31 cellular contexts compared by ENCODE assay signal in genomic region chr17:27840688-27841087, GRCh38. TPM values are rescaled to one million over a fixed set of nuclear protein-coding genes. Genes with fewer than 3 reads are reported as not detected.
"Had no signal": no experiment of that assay in that cellular context is flagged by ENCODE, and none has a peak within 500 bp of the region (broad histone marks: within the 10 kb centered on the region; RNA-seq: fewer than 3 reads in every experiment).

No MANE protein-coding gene starts in this region.

- H3K27ac Mint-ChIP-seq: activated CD4-positive, alpha-beta T cell treated with anti-CD3 and anti-CD28 coated beads, Interleukin-2, amount 10 ng/mL, durations not matched to agents 24 days and 14 days; activated CD8-positive, alpha-beta T cell treated with anti-CD3 and anti-CD28 coated beads, Interleukin-2, amount 10 ng/mL, durations not matched to agents 7 days and 5 days; activated naive CD4-positive, alpha-beta T cell treated with anti-CD3 and anti-CD28 coated beads for 36 hours; activated naive CD4-positive, alpha-beta T cell treated with anti-CD3 and anti-CD28 coated beads, Interleukin-2, amount 50 U/mL, for 72 hours; activated T-helper 1 cell treated with anti-CD3 and anti-CD28 coated beads, Interleukin-12 subunit alpha, Interleukin-12 subunit beta, Interleukin-2, Interleukin-4 antibody, amounts not matched to agents 30 ng/mL and 10 ng/mL and 1 ng/mL, durations not matched to agents 14 hours and 24 hours and 36 hours had no signal

- H3K27ac ChIP-seq: adrenal gland, body of pancreas, PC-9, RWPE1, WERI-Rb-1 had no signal

- H3K9me3 ChIP-seq: adrenal gland, body of pancreas had no signal

- H3K4me3 Mint-ChIP-seq: activated CD4-positive, alpha-beta T cell treated with anti-CD3 and anti-CD28 coated beads, Interleukin-2, amount 10 ng/mL, durations not matched to agents 24 days and 14 days; activated CD8-positive, alpha-beta T cell treated with anti-CD3 and anti-CD28 coated beads, Interleukin-2, amount 10 ng/mL, durations not matched to agents 7 days and 5 days; activated naive CD4-positive, alpha-beta T cell treated with anti-CD3 and anti-CD28 coated beads for 36 hours; activated T-cell treated with anti-CD3 and anti-CD28 coated beads, Interleukin-2, amount 50 U/mL, for 4 hours; activated T-helper 1 cell treated with anti-CD3 and anti-CD28 coated beads, Interleukin-12 subunit alpha, Interleukin-12 subunit beta, Interleukin-2, Interleukin-4 antibody, amounts not matched to agents 30 ng/mL and 10 ng/mL and 1 ng/mL, durations not matched to agents 14 hours and 24 hours and 36 hours had no signal

- H3K4me3 ChIP-seq: adrenal gland, body of pancreas, PC-9 had no signal

- DNase-seq: activated CD4-positive, alpha-beta T cell treated with anti-CD3 and anti-CD28 coated beads, Interleukin-2, amount 10 ng/mL, durations not matched to agents 24 days and 14 days; activated CD4-positive, alpha-beta T cell treated with anti-CD3 and anti-CD28 coated beads, Interleukin-2, amount 50 U/mL, for 48 hours; activated CD8-positive, alpha-beta memory T cell treated with anti-CD3 and anti-CD28 coated beads, Interleukin-2, amount 50 U/mL, for 4 hours; activated CD8-positive, alpha-beta T cell treated with anti-CD3 and anti-CD28 coated beads, Interleukin-2, amount 10 ng/mL, durations not matched to agents 7 days and 5 days; activated gamma-delta T cell treated with Interleukin-2 at 50 U/mL for 16 hours; activated naive CD4-positive, alpha-beta T cell treated with anti-CD3 and anti-CD28 coated beads for 36 hours; activated T-cell treated with anti-CD3 and anti-CD28 coated beads for 4 hours; activated T-cell treated with anti-CD3 and anti-CD28 coated beads, Interleukin-2, amount 50 U/mL, for 4 hours; adrenal gland; body of pancreas; central memory CD4-positive, alpha-beta T cell; Kasumi-1; KG1; NCI-H1105; NCI-H1417 treated with DMSO at 0.1 percent for 48 hours; NCI-H187 treated with DMSO at 0.1 percent for 48 hours; NCI-H345; NCI-H524 treated with DMSO at 0.1 percent for 48 hours; PC-9; SIG-M5; T-helper 1 cell; T1000; WERI-Rb-1 had no signal

- H3K9me3 Mint-ChIP-seq: activated naive CD4-positive, alpha-beta T cell treated with anti-CD3 and anti-CD28 coated beads for 36 hours; activated naive CD4-positive, alpha-beta T cell treated with anti-CD3 and anti-CD28 coated beads, Interleukin-2, amount 50 U/mL, for 72 hours; activated T-cell treated with anti-CD3 and anti-CD28 coated beads, Interleukin-2, amount 50 U/mL, for 4 hours; activated T-helper 1 cell treated with anti-CD3 and anti-CD28 coated beads, Interleukin-12 subunit alpha, Interleukin-12 subunit beta, Interleukin-2, Interleukin-4 antibody, amounts not matched to agents 30 ng/mL and 10 ng/mL and 1 ng/mL, durations not matched to agents 14 hours and 24 hours and 36 hours had no signal

- H3K36me3 Mint-ChIP-seq: activated naive CD4-positive, alpha-beta T cell treated with anti-CD3 and anti-CD28 coated beads, Interleukin-2, amount 50 U/mL, for 72 hours had no signal

- H3K4me1 ChIP-seq: adrenal gland had no signal

- ATAC-seq: activated CD8-positive, alpha-beta T cell treated with anti-CD3 and anti-CD28 coated beads, Interleukin-2, amount 10 ng/mL, durations not matched to agents 7 days and 5 days; SK-N-SH treated with all-trans-retinoic acid at 6 μM for 48 hours had no signal

- H3K27me3 Mint-ChIP-seq: activated CD4-positive, alpha-beta T cell treated with anti-CD3 and anti-CD28 coated beads, Interleukin-2, amount 10 ng/mL, durations not matched to agents 24 days and 14 days had no signal

- H3K27me3 ChIP-seq: adrenal gland, body of pancreas had no signal

RNA-seq across cellular contexts. Expression of gene NOS2, which starts 40.4 kb away (rescaled TPM):
- total RNA-seq: activated CD4-positive, alpha-beta T cell treated with anti-CD3 and anti-CD28 coated beads, Interleukin-2, amount 10 ng/mL, durations not matched to agents 24 days and 14 days; activated CD8-positive, alpha-beta T cell treated with anti-CD3 and anti-CD28 coated beads, Interleukin-2, amount 10 ng/mL, durations not matched to agents 7 days and 5 days; activated naive CD4-positive, alpha-beta T cell treated with anti-CD3 and anti-CD28 coated beads, Interleukin-2, amount 50 U/mL, for 72 hours; activated T-cell treated with anti-CD3 and anti-CD28 coated beads, Interleukin-2, amount 50 U/mL, for 4 hours; activated T-helper 1 cell treated with anti-CD3 and anti-CD28 coated beads, Interleukin-12 subunit alpha, Interleukin-12 subunit beta, Interleukin-2, Interleukin-4 antibody, amounts not matched to agents 30 ng/mL and 10 ng/mL and 1 ng/mL, durations not matched to agents 14 hours and 24 hours and 36 hours; M059J; NCI-H460; OCI-LY7; PC-9; T-helper 2 cell treated with Interferon-gamma antibody and Interleukin-4, amounts not matched to agents 100 ng/mL and 5 ng/mL, for 36 hours had no signal
